In genomic region chr9:95434116-95435073, GRCh38 we compare ENCODE assay signal across 14 cellular contexts.
DNase-seq lines count a peak whose midpoint lies in the region; ATAC-seq and TF ChIP-seq lines count a peak whose summit lies in the region.
"Had no signal": no experiment of that assay in that cellular context is flagged by ENCODE, and none has a peak within 500 bp of the region (broad histone marks: within the 10 kb centered on the region; RNA-seq: fewer than 3 reads in every experiment).

No MANE protein-coding gene starts in this region.

- no peaks in the 10 kb centered on the region for H4K20me1 ChIP-seq in OCI-LY3 (ENCODE audit: insufficient read depth, low read length)

- H3K4me3 ChIP-seq in OCI-LY3 (ENCODE audit: low read length) (peak overlapping the region; percentile 41), fibroblast of mammary gland (ENCODE audit: control insufficient read depth, low read depth, low read length) (no peak overlapping the region)
- H3K4me3 ChIP-seq: tibial nerve had no signal

- H2AFZ ChIP-seq in OCI-LY3 (ENCODE audit: low read depth, low read length): peak overlapping the region; percentile 86; the same call in 1 of the 2 replicates

- peaks cover 14% of the 10 kb centered on the region for H3K4me1 ChIP-seq in OCI-LY3 (ENCODE audit: low read length)
- H3K4me1 ChIP-seq: tibial nerve had no signal

- H3K36me3 ChIP-seq in OCI-LY3 (replicated peaks; ENCODE audit: low read depth, low read length): no peaks in the 10 kb centered on the region
- H3K36me3 ChIP-seq: tibial nerve had no signal

- no peaks in the 10 kb centered on the region for H3K27me3 ChIP-seq in OCI-LY3 (ENCODE audit: low read depth, low read length)
- H3K27me3 ChIP-seq: tibial nerve had no signal

- no peaks in the 10 kb centered on the region for H3K36me3 Mint-ChIP-seq in effector memory CD8-positive, alpha-beta T cell (ENCODE audit: insufficient read depth)
- H3K36me3 Mint-ChIP-seq: activated naive CD8-positive, alpha-beta T cell treated with anti-CD3 and anti-CD28 coated beads, Interleukin-2, amount 10 ng/mL, durations not matched to agents 7 days and 5 days had no signal

- peak overlapping the region; percentile 72 for H3K4me2 ChIP-seq in OCI-LY3 (ENCODE audit: low read length)

- TF ChIP-seq CTCF in OCI-LY3 (IDR thresholded peaks at IDR 0.05; ENCODE audit: low read depth, low read length): no peak
- no peak for TF ChIP-seq CTCF in fibroblast of mammary gland (conservative IDR thresholded peaks at IDR 0.05; ENCODE audit: control insufficient read depth, insufficient read depth, low read depth, low read length)

- no peak overlapping the region for H3K9ac ChIP-seq in OCI-LY3 (ENCODE audit: low read length)

- no peak for ATAC-seq in HG02970 (IDR thresholded peaks at IDR 0.05; ENCODE audit: low FRiP score, unreplicated experiment)
- no peak for ATAC-seq in effector memory CD8-positive, alpha-beta T cell (replicated peaks)
- ATAC-seq in HG02885 (IDR thresholded peaks at IDR 0.05; ENCODE audit: poor library complexity, unreplicated experiment): no peak

- peaks cover 11 to 15% of the 10 kb centered on the region in 2 donors for H3K4me1 Mint-ChIP-seq in effector memory CD8-positive, alpha-beta T cell (ENCODE audit: low read depth in 2 of 2)

- peak overlapping the region in 1 of 2 donors; percentile 13 for H3K27ac Mint-ChIP-seq in effector memory CD8-positive, alpha-beta T cell
- H3K27ac Mint-ChIP-seq: activated naive CD8-positive, alpha-beta T cell treated with anti-CD3 and anti-CD28 coated beads, Interleukin-2, amount 10 ng/mL, durations not matched to agents 7 days and 5 days had no signal

- no peaks in the 10 kb centered on the region for H3K27me3 Mint-ChIP-seq in effector memory CD8-positive, alpha-beta T cell

- no peaks in the 10 kb centered on the region for H3K9me3 ChIP-seq in OCI-LY3 (ENCODE audit: insufficient read depth, low read length)

- H3K79me2 ChIP-seq in OCI-LY3 (ENCODE audit: low read length): no peaks in the 10 kb centered on the region

- H3K4me3 Mint-ChIP-seq in effector memory CD8-positive, alpha-beta T cell: no peak overlapping the region
- H3K4me3 Mint-ChIP-seq: activated naive CD8-positive, alpha-beta T cell treated with anti-CD3 and anti-CD28 coated beads, Interleukin-2, amount 10 ng/mL, durations not matched to agents 7 days and 5 days had no signal

- H3K9me3 Mint-ChIP-seq in effector memory CD8-positive, alpha-beta T cell: no peaks in the 10 kb centered on the region

- H3K27ac ChIP-seq in OCI-LY3 (ENCODE audit: low read length): no peak overlapping the region
- H3K27ac ChIP-seq: tibial nerve had no signal

- DNase-seq in GF-D8 (lab: John Stamatoyannopoulos, UW) (peak; percentile 14), fibroblast of mammary gland (ENCODE audit: low read depth) (peak; percentile 35), renal cortical epithelial cell (ENCODE audit: low read depth) (peak; percentile 19)
- no peak for DNase-seq in activated naive CD4-positive, alpha-beta T cell treated with anti-CD3 and anti-CD28 coated beads, Interleukin-2, amount 50 U/mL, for 16 hours
- DNase-seq in effector memory CD8-positive, alpha-beta T cell: no peak
- DNase-seq: activated naive CD8-positive, alpha-beta T cell treated with anti-CD3 and anti-CD28 coated beads, Interleukin-2, amount 10 ng/mL, durations not matched to agents 7 days and 5 days; Kasumi-1; mammary epithelial cell; NCI-H2081 treated with DMSO at 0.1 percent for 48 hours; nucleus accumbens had no signal

Comparison
In these comparisons a context has a peak if more than half of its experiments do, and no peak if none do; other contexts are left out.
1. DNase-seq: peak in GF-D8 (single experiment), fibroblast of mammary gland (single experiment) and renal cortical epithelial cell (single experiment); none in activated naive CD4-positive, alpha-beta T cell treated with anti-CD3 and anti-CD28 coated beads, Interleukin-2, amount 50 U/mL, for 16 hours (single experiment) and effector memory CD8-positive, alpha-beta T cell (0 of 3).